26 cellular contexts compared by ENCODE assay signal in the genomic region with DNA sequence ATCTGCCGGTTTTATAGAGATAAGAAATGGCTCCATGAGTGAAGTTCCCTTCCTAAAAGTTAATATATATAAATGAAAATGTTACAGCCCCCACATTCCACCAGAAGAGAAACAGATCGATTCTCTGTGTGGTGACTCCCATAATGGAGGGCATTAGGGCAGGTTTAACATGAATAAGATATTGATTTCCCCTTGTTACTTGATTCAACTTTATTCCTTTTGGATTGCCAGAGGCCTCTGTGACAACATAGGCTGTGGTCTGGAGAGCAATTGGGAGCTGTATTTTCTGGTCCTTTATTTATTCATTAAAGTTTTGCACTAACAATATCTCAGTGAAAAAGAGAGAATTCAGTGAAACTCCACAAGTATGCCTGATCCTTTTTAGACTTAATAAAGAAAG.
DNase-seq lines count a peak whose midpoint lies in the region; ATAC-seq and TF ChIP-seq lines count a peak whose summit lies in the region.
"Had no signal": no experiment of that assay in that cellular context is flagged by ENCODE, and none has a peak within 500 bp of the region (broad histone marks: within the 10 kb centered on the region; RNA-seq: fewer than 3 reads in every experiment).

No MANE protein-coding gene starts in this region.

- H3K79me2 ChIP-seq in ACC112 (ENCODE audit: control insufficient read depth, insufficient read depth, low read length, unreplicated experiment): no peaks in the 10 kb centered on the region

- TF ChIP-seq POLR2A in right lobe of liver (IDR thresholded peaks at IDR 0.05): no peak
- no peak for TF ChIP-seq POLR2A in erythroblast (IDR thresholded peaks at IDR 0.05; ENCODE audit: low read length)

- no peaks in the 10 kb centered on the region for H3K4me1 ChIP-seq in ACC112 (ENCODE audit: control insufficient read depth, insufficient read depth, low read length, unreplicated experiment)
- H3K4me1 ChIP-seq in right lobe of liver: peaks cover 0 to 6% (median 0%) of the 10 kb centered on the region in 4 donors
- H3K4me1 ChIP-seq: A549, BE2C, BLaER1 had no signal

- intact Hi-C loops in right lobe of liver (cut with DNase I): no loop called here
- intact Hi-C loops in left cardiac atrium (cut with DNase I): loop anchor here in 1 of 2 donors (5.0 kb wide), 1 partner anchor 41 kb away; no protein-coding TSS in a partner anchor

- ATAC-seq in right lobe of liver: peak; percentile 53 to 82 (median 74)
- no peak for ATAC-seq in left cardiac atrium
- ATAC-seq: A549, GM12878 had no signal

- no peaks in the 10 kb centered on the region for H3K36me3 ChIP-seq in ACC112 (ENCODE audit: insufficient read depth, low read length)
- no peaks in the 10 kb centered on the region for H3K36me3 ChIP-seq in right lobe of liver
- H3K36me3 ChIP-seq: BE2C, BLaER1 had no signal

- H2AFZ ChIP-seq in ACC112 (ENCODE audit: low read length, unreplicated experiment): peak overlapping the region; percentile 25

- H3K4me3 ChIP-seq in ACC112 (ENCODE audit: low read depth, low read length): no peak overlapping the region
- no peak overlapping the region for H3K4me3 ChIP-seq in right lobe of liver
- H3K4me3 ChIP-seq: A549, BLaER1, GM12878 had no signal

- WGBS in right lobe of liver (ENCODE audit: insufficient coverage, low coverage, low lambda C conversion rate, missing lambda C conversion rate): 12% methylated on average over 2 of the region's 2 CpGs

- TF ChIP-seq CTCF in VCaP (conservative IDR thresholded peaks at IDR 0.05) (no peak), right lobe of liver (IDR thresholded peaks at IDR 0.05) (no peak)

- no peaks in the 10 kb centered on the region for H3K9me3 ChIP-seq in right lobe of liver
- H3K9me3 ChIP-seq: A549, BE2C, BLaER1 had no signal

- H3K27ac ChIP-seq in ACC112 (ENCODE audit: low read depth, low read length) (no peak overlapping the region), VCaP (peak overlapping the region; percentile 34), right lobe of liver (no peak overlapping the region)
- H3K27ac ChIP-seq: 22Rv1, A549, BLaER1 had no signal

- DNase-seq in NCI-H146 (lab: John Stamatoyannopoulos, UW): peak; percentile 2
- DNase-seq in NCI-H146 treated with DMSO at 0.1 percent for 48 hours (lab: John Stamatoyannopoulos, UW; ENCODE audit: unreplicated experiment): no peak
- no peak for DNase-seq in right lobe of liver
- DNase-seq in NCI-H2029 (lab: John Stamatoyannopoulos, UW): no peak
- no peak for DNase-seq in erythroblast (lab: John Stamatoyannopoulos, UW)
- no peak for DNase-seq in left cardiac atrium
- DNase-seq: ACHN; BE2C; C1 segment of cervical spinal cord; CD4-positive, alpha-beta memory T cell; CD4-positive, CD25-positive, alpha-beta regulatory T cell; CD8-positive, alpha-beta memory T cell; COR-L47; DMS 273 treated with DMSO at 0.1 percent for 48 hours; DMS153; DMS53; DMS79; DND-41; EL; GDM1 had no signal

- H3K27me3 ChIP-seq in ACC112 (ENCODE audit: insufficient read depth, low read length) (peaks cover 41% of the 10 kb centered on the region), right lobe of liver (no peaks in the 10 kb centered on the region)
- H3K27me3 ChIP-seq: BE2C, BLaER1 had no signal

Comparison
In these comparisons a context has a peak if more than half of its experiments do, and no peak if none do; other contexts are left out.
1. ATAC-seq: peak in right lobe of liver (4 of 4); none in left cardiac atrium (0 of 2).